ENCODE assay signal across 8 cellular contexts in genomic region chr12:94305293-94305957, GRCh38.
DNase-seq lines count a peak whose midpoint lies in the region; ATAC-seq, FAIRE-seq and TF ChIP-seq lines count a peak whose summit lies in the region.

No MANE protein-coding gene starts in this region.

- TF ChIP-seq CTCF in H9 (conservative IDR thresholded peaks at IDR 0.05) (no peak), HepG2 (CRISPR knock-in tag; IDR thresholded peaks at IDR 0.05) (no peak), RWPE1 (conservative IDR thresholded peaks at IDR 0.05; ENCODE audit: low read depth) (no peak), prostate gland (IDR thresholded peaks at IDR 0.05) (no peak)

- H3K9ac ChIP-seq in H9 (ENCODE audit: extremely low read depth, insufficient read length, low read length), result peak overlapping the region; percentile 15
- H3K9ac ChIP-seq in HepG2 (ENCODE audit: insufficient read depth, low read depth, low read length), result no peak overlapping the region

- no peak overlapping the region for H2BK12ac ChIP-seq in H9 (ENCODE audit: insufficient read length, low read depth, low read length)

- no peak overlapping the region for H3K14ac ChIP-seq in H9 (ENCODE audit: insufficient read depth, low read length)

- no peaks in the 10 kb centered on the region for H3K79me1 ChIP-seq in H9 (ENCODE audit: insufficient read depth, low read depth, low read length, poor library complexity, severe bottlenecking)

- POLR2A ChIA-PET in HepG2 (lab: Yijun Ruan, JAX) (interaction anchor here (1.2 kb wide), 1 partner anchor 154 kb away, joined by 3 read pairs; no protein-coding TSS in a partner anchor), RWPE1 (lab: Yijun Ruan, JAX; ENCODE audit: low non-redundant PET) (no interaction called here)

- no peak overlapping the region for H3T11ph ChIP-seq in H9 (ENCODE audit: low read length)

- BruUV-seq in HepG2 (replicated peaks; lab: Mats Ljungman, UMichigan), result no TSS peak

- H3K4me1 Mint-ChIP-seq in H9, result peaks cover 36 to 42% of the 10 kb centered on the region in 2 experiments

- ATAC-seq in HepG2, result peak; percentile 82

- H3K27me3 Mint-ChIP-seq in H9 (ENCODE audit: low read depth), result no peaks in the 10 kb centered on the region

- H3K9me3 ChIP-seq in H9 (ENCODE audit: control insufficient read depth, low read depth, low read length), result no peaks in the 10 kb centered on the region
- H3K9me3 ChIP-seq in HepG2 (ENCODE audit: low read length), result no peaks in the 10 kb centered on the region
- no peaks in the 10 kb centered on the region for H3K9me3 ChIP-seq in prostate gland

- H2BK15ac ChIP-seq in H9 (ENCODE audit: low read depth, low read length), result no peak overlapping the region

- peak; percentile 78 for FAIRE-seq in HepG2 (lab: Jason Lieb, UNC)

- no peak overlapping the region for H3K18ac ChIP-seq in H9 (ENCODE audit: insufficient read length, low read depth, low read length)

- H3K36me3 Mint-ChIP-seq in H9 (ENCODE audit: insufficient read depth in 1 of 3, low read depth in 3 of 3), result peaks cover 12 to 37% (median 25%) of the 10 kb centered on the region in 3 experiments; a peak in 6 of 7 replicates

- no peak overlapping the region for H3K56ac ChIP-seq in H9 (ENCODE audit: insufficient read length, low read depth, low read length)

- H2AK5ac ChIP-seq in H9 (ENCODE audit: insufficient read length, low read length), result no peak overlapping the region

- H3K4me3 Mint-ChIP-seq in H9, result peak overlapping the region in 1 of 2 experiments; percentile 31; a peak in 2 of 5 replicates

- intact Hi-C loops in HepG2 (cut with micrococcal nuclease; ENCODE audit: unreplicated experiment), result loop anchor here (10.0 kb wide), 2 partner anchors 161 to 229 kb away; partner anchors contain the start of gene PLXNC1
- intact Hi-C loops in posterior vena cava (cut with DNase I), result no loop called here
- intact Hi-C loops in prostate gland (cut with DNase I), result no loop called here

- no peak overlapping the region for H2BK20ac ChIP-seq in H9 (ENCODE audit: low read depth, low read length, poor library complexity, severe bottlenecking)

- H3K23ac ChIP-seq in H9 (ENCODE audit: insufficient read length, low read depth, low read length), result no peak overlapping the region

- H3K4ac ChIP-seq in H9 (ENCODE audit: low read depth, low read length), result no peak overlapping the region

- peak overlapping the region; percentile 80 for H3K27ac ChIP-seq in H9 (ENCODE audit: insufficient read length, low read depth, low read length)
- H3K27ac ChIP-seq in HepG2 (ENCODE audit: extremely low read length, insufficient read depth, low read length), result peak overlapping the region; percentile 35
- no peak overlapping the region for H3K27ac ChIP-seq in RWPE1
- H3K27ac ChIP-seq in prostate gland, result no peak overlapping the region

- in situ Hi-C loops in HepG2 (cut with HindIII; ENCODE audit: extremely low pct_ligation_motif_present, low pct_unique_long_range_greater_than_20kb), result no loop called here

- H3K4me1 ChIP-seq in H9 (ENCODE audit: insufficient read depth, low read length), result peaks cover 11% of the 10 kb centered on the region; the same call in 1 of the 2 replicates
- H3K4me1 ChIP-seq in HepG2 (ENCODE audit: insufficient read depth, low read length), result peaks cover 21% of the 10 kb centered on the region
- H3K4me1 ChIP-seq in prostate gland (replicated peaks), result no peaks in the 10 kb centered on the region

- no peaks in the 10 kb centered on the region for H3K9me3 Mint-ChIP-seq in H9

- no peak for TF ChIP-seq POLR2A in HepG2 (IDR thresholded peaks at IDR 0.05; ENCODE audit: insufficient read depth in 1 of 2, low read depth in 2 of 2, low read length in 2 of 2)
- TF ChIP-seq POLR2A in prostate gland (IDR thresholded peaks at IDR 0.05), result no peak

- H2BK120ac ChIP-seq in H9 (ENCODE audit: low read depth, low read length, poor library complexity, severe bottlenecking), result no peak overlapping the region

- no peaks in the 10 kb centered on the region for H3K27me3 ChIP-seq in H9 (ENCODE audit: insufficient read depth, low read length)
- H3K27me3 ChIP-seq in HepG2 (ENCODE audit: control insufficient read depth in 1 of 2, insufficient read depth in 2 of 2, low read length in 2 of 2), result no peaks in the 10 kb centered on the region
- H3K27me3 ChIP-seq in prostate gland (replicated peaks; ENCODE audit: insufficient read depth), result no peaks in the 10 kb centered on the region

- TF ChIP-seq RAD21 in HepG2 (CRISPR knock-in tag; IDR thresholded peaks at IDR 0.05), result no peak

- no peaks in the 10 kb centered on the region for H3K23me2 ChIP-seq in H9 (ENCODE audit: insufficient read length, low read depth, low read length, poor library complexity, severe bottlenecking)

- H3K4me3 ChIP-seq in HepG2 (replicated peaks in 1 of 3; ENCODE audit: insufficient read depth in 1 of 3, low read depth in 2 of 3, low read length in 3 of 3) (no peak overlapping the region), prostate gland (no peak overlapping the region)

- CTCF ChIA-PET in HepG2 (lab: Yijun Ruan, JAX; ENCODE audit: low intra/inter-chr PET ratio, low total read pairs) (no interaction called here), RWPE1 (lab: Yijun Ruan, JAX) (interaction anchor here (0.5 to 0.6 kb wide), 2 partner anchors 52 to 1075 kb away, joined by 4 read pairs; no protein-coding TSS in a partner anchor)

- no peaks in the 10 kb centered on the region for H3K79me2 ChIP-seq in H9 (ENCODE audit: insufficient read depth, low read length)
- H3K79me2 ChIP-seq in HepG2 (ENCODE audit: insufficient read depth, low read length), result no peaks in the 10 kb centered on the region

- H3K36me3 ChIP-seq in HepG2 (replicated peaks in 1 of 2; ENCODE audit: control insufficient read depth in 1 of 2, insufficient read depth in 2 of 2, low read length in 2 of 2) (peaks cover 14 to 35% of the 10 kb centered on the region in 2 experiments), prostate gland (no peaks in the 10 kb centered on the region)

- peak overlapping the region; percentile 30 to 98 (median 89) for H3K27ac Mint-ChIP-seq in H9

- no peak overlapping the region for H4K91ac ChIP-seq in H9 (ENCODE audit: insufficient read length, low read depth, low read length)

- H4K8ac ChIP-seq in H9 (replicated peaks; ENCODE audit: insufficient read length, low read depth, low read length), result no peak overlapping the region

- H2AFZ ChIP-seq in H9 (ENCODE audit: low read length) (no peak overlapping the region), HepG2 (ENCODE audit: low read length) (no peak overlapping the region)

- TF ChIP-seq EP300 in HepG2 (IDR thresholded peaks at IDR 0.05; ENCODE audit: low read depth in 2 of 2, low read length in 2 of 2) (no peak; a peak in 1 of 4 replicates), HepG2 (CRISPR knock-in tag; IDR thresholded peaks at IDR 0.05; ENCODE audit: borderline replicate concordance) (no peak)

- H4K20me1 ChIP-seq in H9 (ENCODE audit: control insufficient read depth, insufficient read depth, insufficient read length), result no peaks in the 10 kb centered on the region
- no peaks in the 10 kb centered on the region for H4K20me1 ChIP-seq in HepG2 (ENCODE audit: insufficient read depth, low read length)

- WGBS in H9 (ENCODE audit: extremely low coverage, insufficient read length, low lambda C conversion rate), result no CpG with 5 or more reads among the region's 7 CpGs
- 29% methylated on average over 7 of the region's 7 CpGs for WGBS in HepG2 (ENCODE audit: low lambda C conversion rate)
- WGBS in prostate gland, result 65% methylated on average over 7 of the region's 7 CpGs

- H4K5ac ChIP-seq in H9 (ENCODE audit: insufficient read length, low read depth, low read length), result no peak overlapping the region

- H3K4me2 ChIP-seq in H9 (ENCODE audit: insufficient read depth, insufficient read length, low read length) (no peak overlapping the region), HepG2 (ENCODE audit: low read depth, low read length) (no peak overlapping the region; the same call in 1 of the 2 replicates)

- DNase-seq in EH (ENCODE audit: low read depth) (peak; percentile 70), H9 (peak; percentile 29), OCI-M1 (lab: John Stamatoyannopoulos, UW) (peak; percentile 63), HepG2 (ENCODE audit: low spot score) (peak; percentile 61), RWPE1 (ENCODE audit: low spot score) (no peak), NOMO-1 treated with DMSO at 0.1 percent for 48 hours (lab: John Stamatoyannopoulos, UW; ENCODE audit: unreplicated experiment) (no peak), posterior vena cava (ENCODE audit: low spot score) (no peak), prostate gland (ENCODE audit: low spot score) (no peak)

- H2BK5ac ChIP-seq in H9 (ENCODE audit: insufficient read length, low read length), result no peak overlapping the region

TF ChIP-seq in HepG2, 621 proteins besides CTCF, POLR2A, EP300 and RAD21 (continues in another document):
- TF ChIP-seq ZNF768 (CRISPR knock-in tag; IDR thresholded peaks at IDR 0.05) (no peak), TCF12 (IDR thresholded peaks at IDR 0.05) (no peak), TCF12 (CRISPR knock-in tag; IDR thresholded peaks at IDR 0.05) (no peak), SAP130 (CRISPR knock-in tag; IDR thresholded peaks at IDR 0.05; ENCODE audit: low read depth) (no peak), ETS1 (CRISPR knock-in tag; IDR thresholded peaks at IDR 0.05) (no peak)
- TF ChIP-seq, protein P1, sequence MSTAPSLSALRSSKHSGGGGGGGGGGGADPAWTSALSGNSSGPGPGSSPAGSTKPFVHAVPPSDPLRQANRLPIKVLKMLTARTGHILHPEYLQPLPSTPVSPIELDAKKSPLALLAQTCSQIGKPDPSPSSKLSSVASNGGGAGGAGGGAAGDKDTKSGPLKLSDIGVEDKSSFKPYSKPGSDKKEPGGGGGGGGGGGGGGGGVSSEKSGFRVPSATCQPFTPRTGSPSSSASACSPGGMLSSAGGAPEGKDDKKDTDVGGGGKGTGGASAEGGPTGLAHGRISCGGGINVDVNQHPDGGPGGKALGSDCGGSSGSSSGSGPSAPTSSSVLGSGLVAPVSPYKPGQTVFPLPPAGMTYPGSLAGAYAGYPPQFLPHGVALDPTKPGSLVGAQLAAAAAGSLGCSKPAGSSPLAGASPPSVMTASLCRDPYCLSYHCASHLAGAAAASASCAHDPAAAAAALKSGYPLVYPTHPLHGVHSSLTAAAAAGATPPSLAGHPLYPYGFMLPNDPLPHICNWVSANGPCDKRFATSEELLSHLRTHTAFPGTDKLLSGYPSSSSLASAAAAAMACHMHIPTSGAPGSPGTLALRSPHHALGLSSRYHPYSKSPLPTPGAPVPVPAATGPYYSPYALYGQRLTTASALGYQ (CRISPR knock-in tag; IDR thresholded peaks at IDR 0.05), result no peak

Comparison
In these comparisons a context has a peak if more than half of its experiments do, and no peak if none do; other contexts are left out.
1. DNase-seq: peak in EH (single experiment), H9 (single experiment), OCI-M1 (single experiment) and HepG2 (single experiment); none in RWPE1 (single experiment), NOMO-1 treated with DMSO at 0.1 percent for 48 hours (single experiment), posterior vena cava (single experiment) and prostate gland (single experiment).
2. H3K27ac ChIP-seq: peak in H9 (single experiment) and HepG2 (single experiment); none in RWPE1 (single experiment) and prostate gland (0 of 2).